9 cellular contexts compared by ENCODE assay signal in the genomic region with DNA sequence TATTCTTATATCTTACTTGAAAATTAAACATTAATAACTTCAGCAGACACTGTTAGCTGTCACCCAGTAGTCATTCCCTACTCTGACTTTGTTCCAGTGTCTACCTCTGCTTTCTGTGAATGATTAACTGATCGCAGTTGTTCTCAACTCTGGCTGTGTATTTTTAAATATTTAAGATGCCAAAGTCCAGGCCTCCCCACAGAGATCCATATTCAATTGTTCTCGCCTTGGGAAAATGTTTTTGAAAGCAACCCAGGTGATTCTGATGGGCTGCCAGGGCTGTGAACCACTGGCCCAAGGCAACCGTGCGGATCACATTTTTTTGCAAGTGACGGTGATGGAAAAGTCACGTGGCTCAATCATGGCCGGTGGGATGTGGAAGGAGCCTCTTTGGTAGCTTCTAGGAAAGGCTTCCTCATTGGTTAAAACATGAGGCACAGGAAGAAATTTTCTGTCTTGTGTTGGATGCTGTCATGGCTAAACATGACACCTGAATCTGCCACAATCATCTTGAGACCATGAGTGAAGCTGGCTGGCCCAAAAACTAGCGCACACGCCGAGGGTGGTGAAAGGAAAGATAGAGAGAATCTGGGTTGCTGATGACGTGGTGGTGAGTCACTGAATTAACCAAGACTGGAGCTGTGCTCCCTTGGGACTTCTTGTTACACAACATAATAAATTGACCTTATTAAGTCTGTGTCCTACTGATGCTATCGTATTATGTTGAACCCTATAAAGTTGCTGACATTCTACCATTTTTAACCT. TPM values are rescaled to one million over a fixed set of nuclear protein-coding genes. Genes with fewer than 3 reads are reported as not detected.
DNase-seq lines count a peak whose midpoint lies in the region; ATAC-seq and TF ChIP-seq lines count a peak whose summit lies in the region.
"Had no signal": no experiment of that assay in that cellular context is flagged by ENCODE, and none has a peak within 500 bp of the region (broad histone marks: within the 10 kb centered on the region; RNA-seq: fewer than 3 reads in every experiment).

No MANE protein-coding gene starts in this region.

- no peak for TF ChIP-seq CTCF in AG04449 (IDR thresholded peaks at IDR 0.05; ENCODE audit: insufficient read depth, low read length, missing control alignments)
- TF ChIP-seq CTCF in left lung (IDR thresholded peaks at IDR 0.05): no peak

- H3K27me3 ChIP-seq in left lung: no peaks in the 10 kb centered on the region
- H3K27me3 ChIP-seq: neutrophil had no signal

- no peaks in the 10 kb centered on the region for H3K9me3 ChIP-seq in left lung
- H3K9me3 ChIP-seq: neutrophil had no signal

- CTCF ChIA-PET in AG04449 (lab: Yijun Ruan, JAX): interaction anchor here (1.0 kb wide), 1 partner anchor 34 kb away, joined by 4 read pairs; no protein-coding TSS in a partner anchor

- no peak overlapping the region for H3K4me3 ChIP-seq in AG04449 (ENCODE audit: low read depth, low read length)
- no peak overlapping the region for H3K4me3 ChIP-seq in left lung

- no peak overlapping the region for H3K27ac ChIP-seq in left lung
- H3K27ac ChIP-seq: neutrophil had no signal

- DNase-seq in AG04449 (ENCODE audit: low read depth, low spot score) (peak; percentile 82), HS-27A (ENCODE audit: low read depth) (peak; percentile 88), astrocyte of the hippocampus (ENCODE audit: low read depth, low spot score) (peak; percentile 63), left lung (no peak), SKM-1 treated with dmso at 0.1 percent for 144 hours (lab: John Stamatoyannopoulos, UW; ENCODE audit: unreplicated experiment) (no peak)
- DNase-seq in activated CD8-positive, alpha-beta memory T cell treated with anti-CD3 and anti-CD28 coated beads, Interleukin-2, amount 50 U/mL, for 4 hours: no peak

- peak; percentile 38 for ATAC-seq in left lung
- ATAC-seq in GM19463 (IDR thresholded peaks at IDR 0.05; ENCODE audit: unreplicated experiment): no peak
- ATAC-seq in GM21619 (IDR thresholded peaks at IDR 0.05; ENCODE audit: unreplicated experiment): no peak

- POLR2A ChIA-PET in AG04449 (lab: Yijun Ruan, JAX): no interaction called here

- H3K36me3 ChIP-seq in left lung: no peaks in the 10 kb centered on the region
- H3K36me3 ChIP-seq: neutrophil had no signal

- no peaks in the 10 kb centered on the region for H3K4me1 ChIP-seq in left lung

- intact Hi-C loops in left lung (cut with DNase I): no loop called here

RNA-seq across cellular contexts. Expression of gene RDH12, which starts 37.2 kb away (rescaled TPM):
- under 1 TPM; 0.12 to 0.16 TPM for total RNA-seq in left lung

RNA-seq across cellular contexts. Expression of gene RDH11, which starts 43.4 kb away (rescaled TPM):
- total RNA-seq in left lung: 10 to 100 TPM; 69.0 to 97.1 TPM

Comparison
In these comparisons a context has a peak if more than half of its experiments do, and no peak if none do; other contexts are left out.
1. DNase-seq: peak in AG04449 (single experiment), HS-27A (single experiment) and astrocyte of the hippocampus (single experiment); none in left lung (0 of 2), SKM-1 treated with dmso at 0.1 percent for 144 hours (single experiment) and activated CD8-positive, alpha-beta memory T cell treated with anti-CD3 and anti-CD28 coated beads, Interleukin-2, amount 50 U/mL, for 4 hours (single experiment).